Comparison of ENCODE assay signal across 1 cellular context in the genomic region with DNA sequence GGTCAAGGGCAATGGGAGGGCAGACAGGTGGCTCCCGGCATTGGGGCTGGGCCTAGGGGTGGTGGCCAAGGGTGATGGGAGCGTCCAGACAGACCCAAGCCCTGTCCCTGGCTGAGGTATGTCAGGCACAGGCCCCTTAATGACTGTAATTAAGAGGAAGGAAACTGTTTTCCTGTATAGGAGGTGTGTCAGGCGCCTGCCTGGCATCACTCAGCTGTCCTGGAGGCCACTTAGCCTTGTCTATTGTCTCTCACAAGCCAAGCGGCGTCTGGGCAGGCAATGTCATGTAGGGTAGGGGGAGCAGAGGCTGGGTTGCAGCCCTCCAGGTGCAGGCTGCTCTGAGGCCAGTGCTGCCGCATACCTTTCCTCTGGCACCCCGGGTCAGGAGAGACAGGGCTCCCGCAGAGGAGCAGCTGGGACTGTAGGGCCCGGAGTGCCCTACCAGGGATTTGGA.
A peak's percentile ranks its signal among the peaks of the same experiment; 100 is the strongest.
TF ChIP-seq lines count a peak whose summit lies in the region.

No MANE protein-coding gene starts in this region.

TF ChIP-seq in SK-N-SH, 30 proteins besides CTCF, POLR2A, EP300 and RAD21:
- TF ChIP-seq CHD2 (IDR thresholded peaks at IDR 0.05; ENCODE audit: low read length, partially characterized antibody) = no peak
- 0 out of 2 replicates have a peak, but pooled peaks have one; percentile 3 for TF ChIP-seq GATA2 (CRISPR knock-in tag; IDR thresholded peaks at IDR 0.05)
